ENCODE assay signal across 1 cellular context in the genomic region with DNA sequence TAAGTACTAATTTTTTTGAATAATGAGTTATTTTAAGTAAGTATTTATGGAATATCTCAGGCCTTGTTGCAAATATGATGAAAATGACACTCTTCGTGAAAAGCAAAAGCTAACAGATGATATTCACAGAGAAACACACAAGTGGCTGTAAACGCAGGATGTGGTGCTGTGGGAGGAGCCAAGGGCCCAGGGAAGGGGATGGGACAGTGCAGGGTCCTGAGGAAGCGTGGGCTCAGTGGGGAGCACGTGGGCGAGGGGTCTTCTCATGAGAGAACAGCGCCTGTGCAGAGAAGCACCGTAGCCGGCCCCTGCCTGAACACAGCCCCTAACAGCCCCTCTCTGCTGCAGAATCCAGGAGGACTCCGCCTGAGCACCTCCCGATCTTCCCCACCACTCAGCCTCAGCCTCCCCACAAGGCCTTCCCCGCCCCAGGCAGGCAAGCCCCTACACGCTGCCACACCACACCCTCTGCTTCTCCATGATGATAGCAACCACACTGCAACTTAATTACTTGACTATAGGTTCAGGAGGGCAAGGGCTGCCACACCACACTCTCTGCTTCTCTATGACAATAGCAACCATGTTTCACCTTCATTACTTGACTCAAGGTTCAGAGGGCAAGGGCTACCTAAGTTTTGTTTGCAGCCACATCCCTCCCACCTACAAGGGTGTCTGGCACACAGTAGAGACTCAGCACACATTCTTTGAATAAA.
TF ChIP-seq lines count a peak whose summit lies in the region.

No MANE protein-coding gene starts in this region.

TF ChIP-seq in GM23338, 12 proteins besides CTCF, POLR2A, EP300 and RAD21 (continued from another document):
- TF ChIP-seq, protein P1, sequence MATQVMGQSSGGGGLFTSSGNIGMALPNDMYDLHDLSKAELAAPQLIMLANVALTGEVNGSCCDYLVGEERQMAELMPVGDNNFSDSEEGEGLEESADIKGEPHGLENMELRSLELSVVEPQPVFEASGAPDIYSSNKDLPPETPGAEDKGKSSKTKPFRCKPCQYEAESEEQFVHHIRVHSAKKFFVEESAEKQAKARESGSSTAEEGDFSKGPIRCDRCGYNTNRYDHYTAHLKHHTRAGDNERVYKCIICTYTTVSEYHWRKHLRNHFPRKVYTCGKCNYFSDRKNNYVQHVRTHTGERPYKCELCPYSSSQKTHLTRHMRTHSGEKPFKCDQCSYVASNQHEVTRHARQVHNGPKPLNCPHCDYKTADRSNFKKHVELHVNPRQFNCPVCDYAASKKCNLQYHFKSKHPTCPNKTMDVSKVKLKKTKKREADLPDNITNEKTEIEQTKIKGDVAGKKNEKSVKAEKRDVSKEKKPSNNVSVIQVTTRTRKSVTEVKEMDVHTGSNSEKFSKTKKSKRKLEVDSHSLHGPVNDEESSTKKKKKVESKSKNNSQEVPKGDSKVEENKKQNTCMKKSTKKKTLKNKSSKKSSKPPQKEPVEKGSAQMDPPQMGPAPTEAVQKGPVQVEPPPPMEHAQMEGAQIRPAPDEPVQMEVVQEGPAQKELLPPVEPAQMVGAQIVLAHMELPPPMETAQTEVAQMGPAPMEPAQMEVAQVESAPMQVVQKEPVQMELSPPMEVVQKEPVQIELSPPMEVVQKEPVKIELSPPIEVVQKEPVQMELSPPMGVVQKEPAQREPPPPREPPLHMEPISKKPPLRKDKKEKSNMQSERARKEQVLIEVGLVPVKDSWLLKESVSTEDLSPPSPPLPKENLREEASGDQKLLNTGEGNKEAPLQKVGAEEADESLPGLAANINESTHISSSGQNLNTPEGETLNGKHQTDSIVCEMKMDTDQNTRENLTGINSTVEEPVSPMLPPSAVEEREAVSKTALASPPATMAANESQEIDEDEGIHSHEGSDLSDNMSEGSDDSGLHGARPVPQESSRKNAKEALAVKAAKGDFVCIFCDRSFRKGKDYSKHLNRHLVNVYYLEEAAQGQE (IDR thresholded peaks at IDR 0.05; ENCODE audit: unreplicated experiment) = no peak
